4 cellular contexts compared by ENCODE assay signal in the genomic region with DNA sequence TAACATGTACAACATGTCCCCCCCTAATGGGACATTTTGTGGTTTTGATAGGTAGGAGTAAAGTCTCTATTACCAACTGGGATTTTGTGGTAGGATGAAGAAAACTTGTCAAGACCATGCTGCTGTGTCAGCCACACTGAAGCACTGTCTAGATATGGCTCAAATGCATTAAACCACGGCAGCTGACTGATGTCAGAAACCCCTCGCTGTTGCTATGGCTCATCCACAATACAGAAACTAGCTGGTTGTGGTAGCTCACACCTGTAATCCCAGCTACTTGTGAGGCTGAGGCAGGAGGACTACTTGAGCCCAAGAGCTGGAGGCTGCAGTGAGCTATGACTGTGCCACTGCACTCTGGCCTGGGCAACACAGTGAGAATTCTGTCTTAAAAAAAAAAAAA.
"Had no signal": no experiment of that assay in that cellular context is flagged by ENCODE, and none has a peak within 500 bp of the region (broad histone marks: within the 10 kb centered on the region; RNA-seq: fewer than 3 reads in every experiment).

No MANE protein-coding gene starts in this region.

- H3K27ac Mint-ChIP-seq: HFFc6 had no signal

- H3K9me3 Mint-ChIP-seq: GM23338, HFFc6 had no signal

- DNase-seq: HFFc6, IMR-90 had no signal

- ATAC-seq: HCT116 had no signal

- H3K4me3 Mint-ChIP-seq: GM23338, HFFc6 had no signal
